Comparison of ENCODE assay signal across 2 cellular contexts in the genomic region with DNA sequence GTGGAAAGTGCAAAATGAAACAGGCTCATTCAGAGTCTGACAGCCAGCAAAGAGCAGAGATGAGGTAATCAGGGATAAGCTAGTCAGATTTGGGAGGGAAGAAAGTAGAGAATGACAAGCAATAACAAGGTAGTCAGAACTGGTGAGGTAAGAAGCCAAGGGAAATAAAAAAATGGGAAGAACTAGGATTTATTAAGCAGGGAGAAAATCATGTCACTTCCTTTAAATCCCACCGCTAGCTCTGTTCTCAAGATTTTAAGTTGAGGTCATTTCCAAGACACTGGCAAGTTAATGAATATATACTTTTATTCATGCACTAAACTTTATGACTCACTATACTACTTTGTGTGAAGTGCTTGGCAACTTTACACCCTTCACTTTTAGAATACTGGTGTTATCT.
TF ChIP-seq lines count a peak whose summit lies in the region.

No MANE protein-coding gene starts in this region.

TF ChIP-seq in IMR-90, 13 proteins besides CTCF, POLR2A, EP300 and RAD21 (continued from another document):
- TF ChIP-seq CEBPB (IDR thresholded peaks at IDR 0.05; ENCODE audit: low read depth, low read length): no peak
- no peak for TF ChIP-seq BHLHE40 (IDR thresholded peaks at IDR 0.05; ENCODE audit: low read depth, low read length)
- no peak for TF ChIP-seq RCOR1 (IDR thresholded peaks at IDR 0.05; ENCODE audit: insufficient replicate concordance, low read length)
- TF ChIP-seq MAZ (IDR thresholded peaks at IDR 0.05; ENCODE audit: borderline replicate concordance, low read depth, low read length): no peak

TF ChIP-seq in HepG2, 621 proteins besides CTCF, POLR2A, EP300 and RAD21 (continued from another document):
- TF ChIP-seq ATF5 (CRISPR knock-in tag; IDR thresholded peaks at IDR 0.05; ENCODE audit: low read depth): no peak
- TF ChIP-seq, protein P1, sequence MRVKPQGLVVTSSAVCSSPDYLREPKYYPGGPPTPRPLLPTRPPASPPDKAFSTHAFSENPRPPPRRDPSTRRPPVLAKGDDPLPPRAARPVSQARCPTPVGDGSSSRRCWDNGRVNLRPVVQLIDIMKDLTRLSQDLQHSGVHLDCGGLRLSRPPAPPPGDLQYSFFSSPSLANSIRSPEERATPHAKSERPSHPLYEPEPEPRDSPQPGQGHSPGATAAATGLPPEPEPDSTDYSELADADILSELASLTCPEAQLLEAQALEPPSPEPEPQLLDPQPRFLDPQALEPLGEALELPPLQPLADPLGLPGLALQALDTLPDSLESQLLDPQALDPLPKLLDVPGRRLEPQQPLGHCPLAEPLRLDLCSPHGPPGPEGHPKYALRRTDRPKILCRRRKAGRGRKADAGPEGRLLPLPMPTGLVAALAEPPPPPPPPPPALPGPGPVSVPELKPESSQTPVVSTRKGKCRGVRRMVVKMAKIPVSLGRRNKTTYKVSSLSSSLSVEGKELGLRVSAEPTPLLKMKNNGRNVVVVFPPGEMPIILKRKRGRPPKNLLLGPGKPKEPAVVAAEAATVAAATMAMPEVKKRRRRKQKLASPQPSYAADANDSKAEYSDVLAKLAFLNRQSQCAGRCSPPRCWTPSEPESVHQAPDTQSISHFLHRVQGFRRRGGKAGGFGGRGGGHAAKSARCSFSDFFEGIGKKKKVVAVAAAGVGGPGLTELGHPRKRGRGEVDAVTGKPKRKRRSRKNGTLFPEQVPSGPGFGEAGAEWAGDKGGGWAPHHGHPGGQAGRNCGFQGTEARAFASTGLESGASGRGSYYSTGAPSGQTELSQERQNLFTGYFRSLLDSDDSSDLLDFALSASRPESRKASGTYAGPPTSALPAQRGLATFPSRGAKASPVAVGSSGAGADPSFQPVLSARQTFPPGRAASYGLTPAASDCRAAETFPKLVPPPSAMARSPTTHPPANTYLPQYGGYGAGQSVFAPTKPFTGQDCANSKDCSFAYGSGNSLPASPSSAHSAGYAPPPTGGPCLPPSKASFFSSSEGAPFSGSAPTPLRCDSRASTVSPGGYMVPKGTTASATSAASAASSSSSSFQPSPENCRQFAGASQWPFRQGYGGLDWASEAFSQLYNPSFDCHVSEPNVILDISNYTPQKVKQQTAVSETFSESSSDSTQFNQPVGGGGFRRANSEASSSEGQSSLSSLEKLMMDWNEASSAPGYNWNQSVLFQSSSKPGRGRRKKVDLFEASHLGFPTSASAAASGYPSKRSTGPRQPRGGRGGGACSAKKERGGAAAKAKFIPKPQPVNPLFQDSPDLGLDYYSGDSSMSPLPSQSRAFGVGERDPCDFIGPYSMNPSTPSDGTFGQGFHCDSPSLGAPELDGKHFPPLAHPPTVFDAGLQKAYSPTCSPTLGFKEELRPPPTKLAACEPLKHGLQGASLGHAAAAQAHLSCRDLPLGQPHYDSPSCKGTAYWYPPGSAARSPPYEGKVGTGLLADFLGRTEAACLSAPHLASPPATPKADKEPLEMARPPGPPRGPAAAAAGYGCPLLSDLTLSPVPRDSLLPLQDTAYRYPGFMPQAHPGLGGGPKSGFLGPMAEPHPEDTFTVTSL (CRISPR knock-in tag; IDR thresholded peaks at IDR 0.05; ENCODE audit: borderline replicate concordance): no peak
- no peak for TF ChIP-seq ZNF224 (CRISPR knock-in tag; IDR thresholded peaks at IDR 0.05)
